ENCODE assay signal across 8 cellular contexts in the genomic region with DNA sequence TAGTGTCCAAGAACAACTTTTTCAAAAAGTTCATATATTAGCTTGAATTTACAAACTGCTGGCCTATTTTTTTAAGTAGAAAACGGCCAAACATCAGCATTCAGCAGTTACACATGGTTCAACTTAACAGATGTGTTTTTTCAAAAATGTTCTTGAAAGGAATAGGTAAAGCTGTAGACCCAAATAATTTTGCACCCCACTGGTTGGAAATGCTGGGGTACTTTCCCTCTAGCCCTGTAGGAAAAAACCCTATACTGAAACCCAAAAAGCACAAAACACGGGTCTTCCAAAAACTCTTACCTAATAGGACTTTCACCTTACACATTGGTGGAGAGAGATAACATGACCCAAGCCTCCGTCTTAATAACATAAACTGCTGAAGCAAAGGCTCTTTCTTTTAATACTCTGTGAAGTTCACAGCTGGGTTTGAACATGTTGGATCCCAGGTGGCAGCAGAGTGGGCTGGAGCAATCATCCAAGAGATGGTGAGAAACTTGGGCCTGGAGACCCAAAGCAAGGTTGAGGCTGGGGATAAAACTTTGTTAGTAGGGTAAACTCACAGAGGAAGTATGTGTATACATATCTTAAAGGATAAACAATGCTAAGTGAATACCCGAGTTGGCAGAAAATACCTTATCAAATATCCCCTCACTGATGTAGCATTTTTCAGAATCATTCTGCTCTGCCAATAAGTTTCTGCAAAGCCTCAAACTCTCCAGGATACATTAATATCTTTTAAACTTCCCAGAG.
DNase-seq lines count a peak whose midpoint lies in the region; ATAC-seq and TF ChIP-seq lines count a peak whose summit lies in the region.

No MANE protein-coding gene starts in this region.

- no peaks in the 10 kb centered on the region for H3K27me3 Mint-ChIP-seq in memory B cell

- peak overlapping the region; percentile 94 for H3K4me3 Mint-ChIP-seq in memory B cell

- peak overlapping the region; percentile 96 for H3K27ac Mint-ChIP-seq in memory B cell

- TF ChIP-seq CTCF in 22Rv1 (IDR thresholded peaks at IDR 0.05) = no peak
- TF ChIP-seq CTCF in HEK293 (tag by site-specific recombination; IDR thresholded peaks at IDR 0.05) = no peak

- ATAC-seq in memory B cell (ENCODE audit: low read depth) (no peak), GM18858 (IDR thresholded peaks at IDR 0.05; ENCODE audit: unreplicated experiment) (no peak), GM18873 (IDR thresholded peaks at IDR 0.05; ENCODE audit: low FRiP score, unreplicated experiment) (no peak)

- peaks cover 37% of the 10 kb centered on the region for H3K4me1 Mint-ChIP-seq in memory B cell

- H3K27ac ChIP-seq in 22Rv1 = peak overlapping the region; percentile 96
- peak overlapping the region; percentile 96 for H3K27ac ChIP-seq in HEK293 (ENCODE audit: extremely low read depth, low read depth, low read length)
- peak overlapping the region; percentile 63 for H3K27ac ChIP-seq in angular gyrus (ENCODE audit: low read depth, low read length)

- DNase-seq in memory B cell (ENCODE audit: low spot score in 2 of 2) (peak in 1 of 2 donors; percentile 3), NCI-H524 (lab: John Stamatoyannopoulos, UW) (no peak), foreskin melanocyte (no peak)

- CTCF ChIA-PET in HEK293 (lab: Yijun Ruan, JAX) = interaction anchor here (0.6 to 0.8 kb wide), 3 partner anchors 8 to 152 kb away, joined by 3 to 4 read pairs (median 4); no protein-coding TSS in a partner anchor

- POLR2A ChIA-PET in HEK293 (lab: Yijun Ruan, JAX) = interaction anchor here (0.8 to 4.2 kb wide), 22 partner anchors 8 to 974 kb away, joined by 3 to 23 read pairs (median 6); a partner anchor contains a TSS

- H3K9me3 ChIP-seq in HEK293 (ENCODE audit: control insufficient read depth, insufficient read depth, low read depth, low read length) = no peaks in the 10 kb centered on the region

- no peaks in the 10 kb centered on the region for H3K9me3 Mint-ChIP-seq in memory B cell

- peaks cover 2% of the 10 kb centered on the region; the same call in 1 of the 2 replicates for H3K4me1 ChIP-seq in HEK293 (ENCODE audit: control insufficient read depth, insufficient read depth, low read length)

- H3K36me3 ChIP-seq in HEK293 (ENCODE audit: control insufficient read depth in 2 of 2, insufficient read depth in 1 of 2, low read length in 2 of 2) = peaks cover 21 to 68% of the 10 kb centered on the region in 2 experiments

- peaks cover 21% of the 10 kb centered on the region for H3K36me3 Mint-ChIP-seq in memory B cell

- H3K4me3 ChIP-seq in HEK293 (ENCODE audit: low read depth, low read length) = peak overlapping the region; percentile 91

TF ChIP-seq in HEK293, 187 proteins besides CTCF, POLR2A, EP300 and RAD21:
- TF ChIP-seq ZNF585B (tag by site-specific recombination; IDR thresholded peaks at IDR 0.05) (no peak), ZNF157 (tag by site-specific recombination; IDR thresholded peaks at IDR 0.05) (no peak), ZNF133 (tag by site-specific recombination; IDR thresholded peaks at IDR 0.05) (no peak), ZNF302 (tag by site-specific recombination; IDR thresholded peaks at IDR 0.05; ENCODE audit: low read depth) (no peak), ZIC2 (tag by site-specific recombination; IDR thresholded peaks at IDR 0.05) (no peak), ZNF112 (tag by site-specific recombination; IDR thresholded peaks at IDR 0.05) (no peak), IKZF3 (tag by site-specific recombination; IDR thresholded peaks at IDR 0.05) (no peak), ZNF354C (tag by site-specific recombination; IDR thresholded peaks at IDR 0.05; ENCODE audit: borderline replicate concordance, low read depth) (no peak)
- TF ChIP-seq, protein P1, sequence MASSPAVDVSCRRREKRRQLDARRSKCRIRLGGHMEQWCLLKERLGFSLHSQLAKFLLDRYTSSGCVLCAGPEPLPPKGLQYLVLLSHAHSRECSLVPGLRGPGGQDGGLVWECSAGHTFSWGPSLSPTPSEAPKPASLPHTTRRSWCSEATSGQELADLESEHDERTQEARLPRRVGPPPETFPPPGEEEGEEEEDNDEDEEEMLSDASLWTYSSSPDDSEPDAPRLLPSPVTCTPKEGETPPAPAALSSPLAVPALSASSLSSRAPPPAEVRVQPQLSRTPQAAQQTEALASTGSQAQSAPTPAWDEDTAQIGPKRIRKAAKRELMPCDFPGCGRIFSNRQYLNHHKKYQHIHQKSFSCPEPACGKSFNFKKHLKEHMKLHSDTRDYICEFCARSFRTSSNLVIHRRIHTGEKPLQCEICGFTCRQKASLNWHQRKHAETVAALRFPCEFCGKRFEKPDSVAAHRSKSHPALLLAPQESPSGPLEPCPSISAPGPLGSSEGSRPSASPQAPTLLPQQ (tag by site-specific recombination; IDR thresholded peaks at IDR 0.05) = no peak
- TF ChIP-seq, protein P2, sequence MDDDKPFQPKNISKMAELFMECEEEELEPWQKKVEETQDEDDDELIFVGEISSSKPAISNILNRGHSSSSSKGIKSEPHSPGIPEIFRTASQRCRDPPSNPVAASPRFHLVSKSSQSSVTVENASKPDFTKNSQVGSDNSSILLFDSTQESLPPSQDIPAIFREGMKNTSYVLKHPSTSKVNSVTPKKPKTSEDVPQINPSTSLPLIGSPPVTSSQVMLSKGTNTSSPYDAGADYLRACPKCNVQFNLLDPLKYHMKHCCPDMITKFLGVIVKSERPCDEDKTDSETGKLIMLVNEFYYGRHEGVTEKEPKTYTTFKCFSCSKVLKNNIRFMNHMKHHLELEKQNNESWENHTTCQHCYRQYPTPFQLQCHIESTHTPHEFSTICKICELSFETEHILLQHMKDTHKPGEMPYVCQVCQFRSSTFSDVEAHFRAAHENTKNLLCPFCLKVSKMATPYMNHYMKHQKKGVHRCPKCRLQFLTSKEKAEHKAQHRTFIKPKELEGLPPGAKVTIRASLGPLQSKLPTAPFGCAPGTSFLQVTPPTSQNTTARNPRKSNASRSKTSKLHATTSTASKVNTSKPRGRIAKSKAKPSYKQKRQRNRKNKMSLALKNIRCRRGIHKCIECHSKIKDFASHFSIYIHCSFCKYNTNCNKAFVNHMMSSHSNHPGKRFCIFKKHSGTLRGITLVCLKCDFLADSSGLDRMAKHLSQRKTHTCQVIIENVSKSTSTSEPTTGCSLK (tag by site-specific recombination; IDR thresholded peaks at IDR 0.05) = no peak
